Comparison of ENCODE assay signal across 8 cellular contexts in the genomic region with DNA sequence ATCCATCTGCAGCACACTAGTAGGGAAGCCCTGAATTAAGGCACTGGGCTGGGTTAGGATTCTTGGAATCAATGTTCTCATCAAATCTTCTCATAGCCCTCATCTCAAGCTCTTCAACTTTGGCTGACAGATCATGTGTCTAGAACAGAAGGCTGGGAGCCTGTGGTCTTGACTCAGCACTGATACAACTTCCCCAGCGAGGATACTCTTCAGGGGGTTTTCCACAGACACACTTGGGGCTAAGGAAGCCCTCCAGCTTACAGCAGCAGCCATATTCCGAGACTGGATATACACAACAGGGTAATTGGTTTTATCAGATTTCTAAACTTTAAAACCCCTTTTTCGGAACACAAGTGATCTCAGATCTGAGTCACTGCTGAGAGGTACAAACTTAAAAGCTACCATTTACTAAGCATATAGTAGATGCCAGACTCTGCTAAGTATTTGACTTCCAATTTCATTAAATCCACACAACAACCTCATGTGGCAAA. TPM values are rescaled to one million over a fixed set of nuclear protein-coding genes. Genes with fewer than 3 reads are reported as not detected.
A peak's percentile ranks its signal among the peaks of the same experiment; 100 is the strongest.
DNase-seq lines count a peak whose midpoint lies in the region; ATAC-seq, FAIRE-seq and TF ChIP-seq lines count a peak whose summit lies in the region.

No MANE protein-coding gene starts in this region.

- H3K4me3 Mint-ChIP-seq in T-helper 1 cell treated with Interleukin-12 subunit alpha and Interleukin-12 subunit beta and Interleukin-4 antibody, amounts not matched to agents 30 μg/mL and 1 μg/mL, for 36 hours, result peak overlapping the region; percentile 33

- no peaks in the 10 kb centered on the region for H3K9me3 ChIP-seq in testis
- no peaks in the 10 kb centered on the region for H3K9me3 ChIP-seq in hepatocyte (ENCODE audit: low read depth)

- no peaks in the 10 kb centered on the region for H3K9me2 ChIP-seq in hepatocyte (replicated peaks; ENCODE audit: insufficient read depth)

- H2AFZ ChIP-seq in hepatocyte, result no peak overlapping the region

- DNase-seq in GM06990 (ENCODE audit: extremely low read depth, insufficient read length) (peak; percentile 29), bronchial epithelial cell (ENCODE audit: low read depth) (peak; percentile 38), testis (no peak), hepatocyte (ENCODE audit: low spot score) (no peak)
- peak; percentile 46 to 52 for DNase-seq in stimulated activated CD4-positive, alpha-beta T cell treated with anti-CD3 and anti-CD28 coated beads, Interleukin-2, amount 100 ng/mL, for 24 hours

- no peak for FAIRE-seq in bronchial epithelial cell (lab: Jason Lieb, UNC)

- TF ChIP-seq POLR2A in testis (IDR thresholded peaks at IDR 0.05), result no peak

- H3K4me1 Mint-ChIP-seq in T-helper 1 cell treated with Interleukin-12 subunit alpha and Interleukin-12 subunit beta and Interleukin-4 antibody, amounts not matched to agents 30 μg/mL and 1 μg/mL, for 36 hours (ENCODE audit: low read depth), result peaks cover 52% of the 10 kb centered on the region

- H3K36me3 Mint-ChIP-seq in T-helper 1 cell treated with Interleukin-12 subunit alpha and Interleukin-12 subunit beta and Interleukin-4 antibody, amounts not matched to agents 30 μg/mL and 1 μg/mL, for 36 hours (ENCODE audit: low read depth), result peaks cover 5% of the 10 kb centered on the region

- no peak overlapping the region for H3K4me2 ChIP-seq in hepatocyte

- no peaks in the 10 kb centered on the region for H4K20me1 ChIP-seq in hepatocyte (ENCODE audit: insufficient read depth, poor library complexity, severe bottlenecking)

- TF ChIP-seq CTCF in GM06990 (IDR thresholded peaks at IDR 0.05; ENCODE audit: insufficient read depth, low read length, poor library complexity, severe bottlenecking) (no peak), bronchial epithelial cell (IDR thresholded peaks at IDR 0.05; ENCODE audit: insufficient read depth, low read length, severe bottlenecking) (no peak), testis (IDR thresholded peaks at IDR 0.05) (no peak), hepatocyte (IDR thresholded peaks at IDR 0.05; ENCODE audit: poor library complexity) (no peak)

- H3K9me3 Mint-ChIP-seq in T-helper 1 cell treated with Interleukin-12 subunit alpha and Interleukin-12 subunit beta and Interleukin-4 antibody, amounts not matched to agents 30 μg/mL and 1 μg/mL, for 36 hours, result no peaks in the 10 kb centered on the region

- peaks cover 5% of the 10 kb centered on the region for H3K27me3 Mint-ChIP-seq in T-helper 1 cell treated with Interleukin-12 subunit alpha and Interleukin-12 subunit beta and Interleukin-4 antibody, amounts not matched to agents 30 μg/mL and 1 μg/mL, for 36 hours (ENCODE audit: low read depth)

- WGBS in testis, 2 donors, result 76 to 84% methylated on average over 3 of the region's 3 CpGs
- WGBS in hepatocyte (ENCODE audit: low lambda C conversion rate, missing lambda C conversion rate), result 88% methylated on average over 3 of the region's 3 CpGs

- peak overlapping the region; percentile 78 for H3K27ac Mint-ChIP-seq in T-helper 1 cell treated with Interleukin-12 subunit alpha and Interleukin-12 subunit beta and Interleukin-4 antibody, amounts not matched to agents 30 μg/mL and 1 μg/mL, for 36 hours

- H3K36me3 ChIP-seq in GM06990 (ENCODE audit: control insufficient read depth, insufficient read depth, low read length) (no peaks in the 10 kb centered on the region), bronchial epithelial cell (ENCODE audit: control insufficient read depth, insufficient read depth, low read length) (no peaks in the 10 kb centered on the region), testis (ENCODE audit: low read depth, missing control alignments) (no peaks in the 10 kb centered on the region), hepatocyte (replicated peaks; ENCODE audit: insufficient read depth, low read depth) (no peaks in the 10 kb centered on the region)

- intact Hi-C loops in testis (cut with DNase I; ENCODE audit: low total_unique reads), result no loop called here

- ATAC-seq in GM18867 (IDR thresholded peaks at IDR 0.05; ENCODE audit: unreplicated experiment) (no peak), HG03442 (IDR thresholded peaks at IDR 0.05; ENCODE audit: unreplicated experiment) (no peak)

- H3K4me3 ChIP-seq in GM06990 (replicated peaks; ENCODE audit: low read depth, low read length) (peak overlapping the region; percentile 44), bronchial epithelial cell (ENCODE audit: low read depth, low read length) (no peak overlapping the region), testis (no peak overlapping the region), hepatocyte (no peak overlapping the region)

- H3K27ac ChIP-seq in testis (peak overlapping the region in 1 of 2 donors; percentile 32), hepatocyte (no peak overlapping the region)

- H3K4me1 ChIP-seq in testis (peaks cover 28% of the 10 kb centered on the region), hepatocyte (ENCODE audit: insufficient read depth) (peaks cover 11% of the 10 kb centered on the region)

- no peaks in the 10 kb centered on the region for H3K27me3 ChIP-seq in GM06990 (replicated peaks; ENCODE audit: control insufficient read depth, insufficient read depth, low read length)
- H3K27me3 ChIP-seq in bronchial epithelial cell (ENCODE audit: control insufficient read depth, insufficient read depth, low read length), result no peaks in the 10 kb centered on the region
- no peaks in the 10 kb centered on the region for H3K27me3 ChIP-seq in testis
- H3K27me3 ChIP-seq in hepatocyte, result peaks cover 16% of the 10 kb centered on the region

- H3K79me2 ChIP-seq in hepatocyte, result peaks cover 32% of the 10 kb centered on the region

RNA-seq across cellular contexts. Expression of gene FMNL3, which starts 3.5 kb away (rescaled TPM):
- 2.2 and 2.6 TPM in 2 replicates for total RNA-seq in bronchial epithelial cell
- 10 to 100 TPM; 40.5 to 73.5 TPM for total RNA-seq in testis
- polyA plus RNA-seq in testis (ENCODE audit: insufficient read depth, low read depth, low replicate concordance), result 26.0 TPM
- total RNA-seq in hepatocyte, result 8.3 TPM in 2 replicates
- 3.6 and 5.8 TPM in 2 replicates for polyA plus RNA-seq in hepatocyte

RNA-seq across cellular contexts. Expression of gene TMBIM6, which starts 37.7 kb away (rescaled TPM):
- total RNA-seq in bronchial epithelial cell (570 and 818 TPM in 2 replicates), testis (100 to 1,000 TPM; 407 to 440 TPM), hepatocyte (534 and 591 TPM in 2 replicates)
- polyA plus RNA-seq in testis (ENCODE audit: insufficient read depth, low read depth, low replicate concordance) (618 TPM), hepatocyte (743 and 805 TPM in 2 replicates)

Comparison
In these comparisons a context has a peak if more than half of its experiments do, and no peak if none do; other contexts are left out.
1. DNase-seq: peak in GM06990 (single experiment), bronchial epithelial cell (single experiment) and stimulated activated CD4-positive, alpha-beta T cell treated with anti-CD3 and anti-CD28 coated beads, Interleukin-2, amount 100 ng/mL, for 24 hours (2 of 2); none in testis (single experiment) and hepatocyte (single experiment).